In genomic region chr1:145985129-145985501, GRCh38 we compare ENCODE assay signal across 8 cellular contexts. TPM values are rescaled to one million over a fixed set of nuclear protein-coding genes. Genes with fewer than 3 reads are reported as not detected.
A peak's percentile ranks its signal among the peaks of the same experiment; 100 is the strongest.
DNase-seq lines count a peak whose midpoint lies in the region; TF ChIP-seq lines count a peak whose summit lies in the region.

No MANE protein-coding gene starts in this region.

- H3K4me2 ChIP-seq in OCI-LY3 (ENCODE audit: low read length), result no peak overlapping the region

- H3K36me3 Mint-ChIP-seq in nephron progenitor cell (ENCODE audit: low read depth), result no peaks in the 10 kb centered on the region

- TF ChIP-seq CTCF in A673 (conservative IDR thresholded peaks at IDR 0.05; ENCODE audit: low read depth, low read length) (no peak), OCI-LY3 (IDR thresholded peaks at IDR 0.05; ENCODE audit: low read depth, low read length) (no peak), nephron progenitor cell (IDR thresholded peaks at IDR 0.05) (no peak)

- H3K4me1 ChIP-seq in A673 (ENCODE audit: insufficient read depth, low read length, poor library complexity, severe bottlenecking) (peaks cover 27% of the 10 kb centered on the region), OCI-LY3 (ENCODE audit: low read length) (peaks cover 46% of the 10 kb centered on the region), duodenal mucosa (ENCODE audit: control insufficient read depth in 1 of 2, insufficient read depth in 2 of 2, low read length in 2 of 2) (peaks cover 45% of the 10 kb centered on the region in 2 donors)

- H3K27me3 ChIP-seq in A673 (replicated peaks; ENCODE audit: insufficient read depth, low read depth, low read length, poor library complexity) (no peaks in the 10 kb centered on the region), OCI-LY3 (ENCODE audit: low read depth, low read length) (no peaks in the 10 kb centered on the region), duodenal mucosa (ENCODE audit: control insufficient read depth in 1 of 2, insufficient read depth in 2 of 2, low read length in 2 of 2) (no peaks in the 10 kb centered on the region)

- no peak overlapping the region for H3K4me3 ChIP-seq in A673 (ENCODE audit: low read depth, low read length, poor library complexity, severe bottlenecking)
- no peak overlapping the region for H3K4me3 ChIP-seq in OCI-LY3 (ENCODE audit: low read length)
- peak overlapping the region; percentile 1 to 30 for H3K4me3 ChIP-seq in duodenal mucosa (ENCODE audit: low read depth in 1 of 2, low read length in 2 of 2)

- H3K9me3 ChIP-seq in A673 (ENCODE audit: low read depth, low read length, poor library complexity, severe bottlenecking) (no peaks in the 10 kb centered on the region), OCI-LY3 (ENCODE audit: insufficient read depth, low read length) (no peaks in the 10 kb centered on the region), duodenal mucosa (ENCODE audit: control insufficient read depth in 1 of 2, low read length in 2 of 2) (no peaks in the 10 kb centered on the region)

- H3K36me3 ChIP-seq in A673 (ENCODE audit: insufficient read depth, low read length, poor library complexity, severe bottlenecking) (no peaks in the 10 kb centered on the region), OCI-LY3 (replicated peaks; ENCODE audit: low read depth, low read length) (no peaks in the 10 kb centered on the region), duodenal mucosa (ENCODE audit: control insufficient read depth in 1 of 2, insufficient read depth in 2 of 2, low read length in 2 of 2) (no peaks in the 10 kb centered on the region)

- CTCF ChIA-PET in A673 (lab: Charles Lee), result no interaction called here

- H2AFZ ChIP-seq in OCI-LY3 (ENCODE audit: low read depth, low read length), result peak overlapping the region; percentile 51; the same call in 1 of the 2 replicates

- H3K9ac ChIP-seq in OCI-LY3 (ENCODE audit: low read length) (0 out of 2 replicates have a peak overlapping the region, but pooled peaks have one; percentile 1), duodenal mucosa (ENCODE audit: low read depth in 1 of 2, low read length in 2 of 2) (peak overlapping the region in 1 of 2 donors; percentile 44)

- DNase-seq in A673 (ENCODE audit: low spot score) (no peak), nephron progenitor cell (no peak), 8988T (no peak), NCI-H1048 (lab: John Stamatoyannopoulos, UW) (no peak), NCI-H2227 treated with DMSO at 0.1 percent for 48 hours (lab: John Stamatoyannopoulos, UW) (no peak), NCI-H446 treated with DMSO at 0.1 percent for 48 hours (lab: John Stamatoyannopoulos, UW) (no peak)

- H3K9me3 Mint-ChIP-seq in nephron progenitor cell, result no peaks in the 10 kb centered on the region

- H3K27ac Mint-ChIP-seq in nephron progenitor cell, result peak overlapping the region; percentile 47

- POLR2A ChIA-PET in A673 (lab: Charles Lee; ENCODE audit: low non-redundant PET), result no interaction called here

- no peaks in the 10 kb centered on the region for H4K20me1 ChIP-seq in OCI-LY3 (ENCODE audit: insufficient read depth, low read length)

- intact Hi-C loops in A673 (cut with micrococcal nuclease; ENCODE audit: unreplicated experiment), result loop anchor here (1.0 kb wide), 1 partner anchor 9 kb away; no protein-coding TSS in a partner anchor

- peak overlapping the region; percentile 81 for H3K27ac ChIP-seq in A673 (ENCODE audit: low read depth, low read length, poor library complexity, severe bottlenecking)
- H3K27ac ChIP-seq in OCI-LY3 (ENCODE audit: low read length), result no peak overlapping the region
- peak overlapping the region; percentile 66 for H3K27ac ChIP-seq in duodenal mucosa (ENCODE audit: low read depth, low read length)

- H3K79me2 ChIP-seq in OCI-LY3 (ENCODE audit: low read length), result no peaks in the 10 kb centered on the region

- no peaks in the 10 kb centered on the region for H3K27me3 Mint-ChIP-seq in nephron progenitor cell (ENCODE audit: low read depth, poor library complexity)

- no TSS peak for BruUV-seq in A673 (replicated peaks; lab: Mats Ljungman, UMichigan)

- H3K4me3 Mint-ChIP-seq in nephron progenitor cell, result no peak overlapping the region

- H3K4me1 Mint-ChIP-seq in nephron progenitor cell, result peaks cover 44% of the 10 kb centered on the region

RNA-seq across cellular contexts. Expression of gene TXNIP, which starts 11.3 kb away (rescaled TPM):
- 27.3 and 36.4 TPM in 2 replicates for total RNA-seq in A673 (2021)

RNA-seq across cellular contexts. Expression of gene POLR3GL, which starts 20.6 kb away (rescaled TPM):
- total RNA-seq in A673 (2021), result 8.5 and 11.6 TPM in 2 replicates

RNA-seq across cellular contexts. Expression of gene ANKRD34A, which starts 20.7 kb away (rescaled TPM):
- 1.6 and 2.2 TPM in 2 replicates for total RNA-seq in A673 (2021)

RNA-seq across cellular contexts. Expression of gene LIX1L, which starts 27.3 kb away (rescaled TPM):
- 39.6 and 40.1 TPM in 2 replicates for total RNA-seq in A673 (2021)

RNA-seq across cellular contexts. Expression of gene HJV, which starts 36.4 kb away (rescaled TPM):
- total RNA-seq in A673 (2021), result 0.24 and 0.31 TPM in 2 replicates

Comparison
In these comparisons a context has a peak if more than half of its experiments do, and no peak if none do; other contexts are left out.
1. H3K4me3 ChIP-seq: peak in duodenal mucosa (2 of 2); none in A673 (single experiment) and OCI-LY3 (single experiment).